In genomic region chr10:16519908-16520861, GRCh38 we compare ENCODE assay signal across 9 cellular contexts. TPM values are rescaled to one million over a fixed set of nuclear protein-coding genes. Genes with fewer than 3 reads are reported as not detected.
DNase-seq lines count a peak whose midpoint lies in the region; ATAC-seq and TF ChIP-seq lines count a peak whose summit lies in the region.
"Had no signal": no experiment of that assay in that cellular context is flagged by ENCODE, and none has a peak within 500 bp of the region (broad histone marks: within the 10 kb centered on the region; RNA-seq: fewer than 3 reads in every experiment).

No MANE protein-coding gene starts in this region.

- H3K4me3 ChIP-seq in esophagus squamous epithelium: peak overlapping the region; percentile 35 to 69 (median 48)

- intact Hi-C loops in esophagus squamous epithelium (cut with DNase I) (no loop called here), posterior vena cava (cut with DNase I) (loop anchor here in 1 of 2 donors (2.0 kb wide), 1 partner anchor 79 kb away; no protein-coding TSS in a partner anchor)

- 13 to 19% methylated on average over 15 to 25 of the region's 104 CpGs for WGBS in esophagus squamous epithelium, 2 donors

- ATAC-seq in GM18502 (IDR thresholded peaks at IDR 0.05; ENCODE audit: poor library complexity, unreplicated experiment): peak; percentile 39
- peak; percentile 16 for ATAC-seq in GM21529 (IDR thresholded peaks at IDR 0.05; ENCODE audit: unreplicated experiment)

- no peaks in the 10 kb centered on the region for H3K36me3 ChIP-seq in esophagus squamous epithelium

- no peak for TF ChIP-seq CTCF in esophagus squamous epithelium (IDR thresholded peaks at IDR 0.05)

- H3K9me3 ChIP-seq in esophagus squamous epithelium: no peaks in the 10 kb centered on the region

- H3K27me3 ChIP-seq in esophagus squamous epithelium: peaks cover 0 to 58% (median 7%) of the 10 kb centered on the region in 4 donors

- peaks cover 6 to 29% (median 22%) of the 10 kb centered on the region in 3 donors for H3K4me1 ChIP-seq in esophagus squamous epithelium

- H3K27ac ChIP-seq in esophagus squamous epithelium: no peak overlapping the region

- DNase-seq in NCI-H146 treated with DMSO at 0.1 percent for 48 hours (lab: John Stamatoyannopoulos, UW; ENCODE audit: unreplicated experiment) (peak; percentile 78), esophagus squamous epithelium (lab: John Stamatoyannopoulos, UW) (no peak), NCI-H1105 (lab: John Stamatoyannopoulos, UW) (no peak), posterior vena cava (ENCODE audit: low spot score) (no peak), SIG-M5 (lab: John Stamatoyannopoulos, UW) (no peak)
- peak; percentile 32 for DNase-seq in stimulated activated CD8-positive, alpha-beta memory T cell treated with anti-CD3 and anti-CD28 coated beads, Interleukin-4, amount 100 ng/mL, for 48 hours

- no peak for TF ChIP-seq POLR2A in esophagus squamous epithelium (IDR thresholded peaks at IDR 0.05)

RNA-seq across cellular contexts. Expression of gene C1QL3, which starts 1.5 kb away (rescaled TPM):
- total RNA-seq in esophagus squamous epithelium: not detected
- not detected for total RNA-seq in posterior vena cava
- total RNA-seq: fibroblast of villous mesenchyme had no signal

Comparison
In these comparisons a context has a peak if more than half of its experiments do, and no peak if none do; other contexts are left out.
1. DNase-seq: peak in NCI-H146 treated with DMSO at 0.1 percent for 48 hours (single experiment) and stimulated activated CD8-positive, alpha-beta memory T cell treated with anti-CD3 and anti-CD28 coated beads, Interleukin-4, amount 100 ng/mL, for 48 hours (single experiment); none in esophagus squamous epithelium (single experiment), NCI-H1105 (single experiment), posterior vena cava (single experiment) and SIG-M5 (single experiment).